Comparison of ENCODE assay signal across 1 cellular context in genomic region chr2:85148190-85148589, GRCh38.
TF ChIP-seq lines count a peak whose summit lies in the region.

No MANE protein-coding gene starts in this region.

TF ChIP-seq in GM23338, 12 proteins besides CTCF, POLR2A, EP300 and RAD21 (continued from another document):
- no peak for TF ChIP-seq ZNF462 (CRISPR knock-in tag; IDR thresholded peaks at IDR 0.05)
- no peak for TF ChIP-seq POLR2AphosphoS5 (IDR thresholded peaks at IDR 0.05; ENCODE audit: low read depth)
- TF ChIP-seq JUNB (IDR thresholded peaks at IDR 0.05; ENCODE audit: unreplicated experiment) = no peak
- no peak for TF ChIP-seq NANOG (IDR thresholded peaks at IDR 0.05; ENCODE audit: borderline replicate concordance)
